ENCODE assay signal across 1 cellular context in the genomic region with DNA sequence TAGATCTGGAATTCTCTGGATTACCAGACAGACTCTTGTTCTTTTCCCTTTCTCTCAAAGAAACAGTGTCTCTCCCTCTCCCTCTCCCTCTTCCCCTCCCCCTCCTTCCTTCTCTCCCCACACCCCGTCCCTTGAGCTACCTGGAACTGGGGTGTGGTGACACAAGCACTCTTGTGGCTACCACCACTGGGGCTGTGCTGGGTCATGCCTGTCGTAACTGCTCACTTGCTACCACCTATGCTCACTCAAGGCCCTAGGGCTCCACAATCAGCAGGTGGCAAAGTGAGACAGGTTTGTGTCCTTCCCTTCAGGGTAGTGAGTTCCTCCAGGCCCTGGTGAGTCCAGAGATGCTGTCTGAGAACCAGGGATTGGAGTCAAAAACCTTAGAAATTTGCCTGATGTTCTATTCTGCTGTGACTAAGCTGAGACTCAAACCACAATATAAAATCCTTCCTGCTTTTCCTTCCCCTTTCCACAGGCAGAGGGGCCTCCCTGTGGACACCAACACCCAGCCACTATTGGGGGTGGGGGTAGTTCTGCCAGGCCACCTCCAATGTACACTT.
TF ChIP-seq lines count a peak whose summit lies in the region.

No MANE protein-coding gene starts in this region.

TF ChIP-seq in WTC11, 78 proteins besides CTCF, POLR2A, EP300 and RAD21 (continued from another document):
- TF ChIP-seq FOXP4 (CRISPR knock-in tag; IDR thresholded peaks at IDR 0.05) (no peak), CBFB (CRISPR knock-in tag; IDR thresholded peaks at IDR 0.05; ENCODE audit: low read depth) (no peak), SMAD4 (CRISPR knock-in tag; IDR thresholded peaks at IDR 0.05) (no peak), NFATC4 (CRISPR knock-in tag; IDR thresholded peaks at IDR 0.05) (no peak), IRF2 (CRISPR knock-in tag; IDR thresholded peaks at IDR 0.05; ENCODE audit: borderline replicate concordance, low read depth) (no peak)
- TF ChIP-seq, protein P1, sequence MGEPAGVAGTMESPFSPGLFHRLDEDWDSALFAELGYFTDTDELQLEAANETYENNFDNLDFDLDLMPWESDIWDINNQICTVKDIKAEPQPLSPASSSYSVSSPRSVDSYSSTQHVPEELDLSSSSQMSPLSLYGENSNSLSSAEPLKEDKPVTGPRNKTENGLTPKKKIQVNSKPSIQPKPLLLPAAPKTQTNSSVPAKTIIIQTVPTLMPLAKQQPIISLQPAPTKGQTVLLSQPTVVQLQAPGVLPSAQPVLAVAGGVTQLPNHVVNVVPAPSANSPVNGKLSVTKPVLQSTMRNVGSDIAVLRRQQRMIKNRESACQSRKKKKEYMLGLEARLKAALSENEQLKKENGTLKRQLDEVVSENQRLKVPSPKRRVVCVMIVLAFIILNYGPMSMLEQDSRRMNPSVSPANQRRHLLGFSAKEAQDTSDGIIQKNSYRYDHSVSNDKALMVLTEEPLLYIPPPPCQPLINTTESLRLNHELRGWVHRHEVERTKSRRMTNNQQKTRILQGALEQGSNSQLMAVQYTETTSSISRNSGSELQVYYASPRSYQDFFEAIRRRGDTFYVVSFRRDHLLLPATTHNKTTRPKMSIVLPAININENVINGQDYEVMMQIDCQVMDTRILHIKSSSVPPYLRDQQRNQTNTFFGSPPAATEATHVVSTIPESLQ (CRISPR knock-in tag; IDR thresholded peaks at IDR 0.05) = no peak
TF ChIP-seq in WTC11: peak in this region for 0.
